8 cellular contexts compared by ENCODE assay signal in the genomic region with DNA sequence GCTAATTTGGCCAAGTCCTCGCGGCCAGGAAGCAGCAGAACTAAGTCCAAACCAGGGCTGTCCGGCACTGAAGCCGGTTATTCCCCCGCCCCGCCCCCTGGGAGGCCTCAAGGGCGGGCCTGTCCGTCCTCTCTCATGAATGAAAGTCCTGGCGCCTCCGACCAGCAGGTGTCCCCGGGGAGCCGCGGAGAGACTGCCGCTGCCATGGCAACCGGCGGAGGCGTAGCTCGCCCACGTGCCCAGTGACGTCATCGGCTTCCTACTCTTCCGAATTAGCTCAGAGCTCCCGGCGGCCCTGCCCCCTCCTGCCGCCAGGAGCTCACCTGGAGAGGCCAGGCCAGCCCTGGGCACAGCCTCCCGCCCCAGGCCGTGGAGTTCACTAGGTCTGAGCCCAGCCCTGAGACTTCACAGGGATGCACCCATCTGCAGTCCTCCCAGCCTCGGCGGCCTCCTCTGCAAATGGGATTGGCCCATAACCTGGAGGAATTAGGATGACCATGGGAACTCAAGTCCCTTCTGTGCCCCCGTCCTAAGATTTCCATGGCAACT. TPM values are rescaled to one million over a fixed set of nuclear protein-coding genes. Genes with fewer than 3 reads are reported as not detected.
DNase-seq lines count a peak whose midpoint lies in the region; ATAC-seq, FAIRE-seq and TF ChIP-seq lines count a peak whose summit lies in the region.

No MANE protein-coding gene starts in this region.

- no peaks in the 10 kb centered on the region for H3K36me3 Mint-ChIP-seq in immature natural killer cell

- H3F3A ChIP-seq in smooth muscle cell (ENCODE audit: low read depth): no peaks in the 10 kb centered on the region

- H3K4me3 Mint-ChIP-seq in immature natural killer cell: peak overlapping the region; percentile 62 to 84 (median 64)

- peaks cover 32 to 44% of the 10 kb centered on the region in 2 donors for H3K4me1 Mint-ChIP-seq in immature natural killer cell

- TF ChIP-seq POLR2A in A549 (IDR thresholded peaks at IDR 0.05; ENCODE audit: low read length): no peak

- H2AFZ ChIP-seq in smooth muscle cell (ENCODE audit: low read depth): no peak overlapping the region

- H3K4me3 ChIP-seq in A549 (peak overlapping the region; percentile 69), smooth muscle cell (peak overlapping the region; percentile 81)

- H3K27ac ChIP-seq in A549: peak overlapping the region; percentile 82 to 92
- peak overlapping the region; percentile 89 for H3K27ac ChIP-seq in smooth muscle cell (ENCODE audit: low read depth)

- peak overlapping the region; percentile 81 to 88 (median 85) for H3K27ac Mint-ChIP-seq in immature natural killer cell

- H3K27me3 Mint-ChIP-seq in immature natural killer cell (ENCODE audit: low read depth in 3 of 3): peaks cover 3 to 17% (median 17%) of the 10 kb centered on the region in 3 donors

- no peaks in the 10 kb centered on the region for H3K9me3 Mint-ChIP-seq in immature natural killer cell

- DNase-seq in A549 (ENCODE audit: low read depth in 1 of 2, low spot score in 1 of 2) (peak; percentile 93 to 99), NCI-H345 (lab: John Stamatoyannopoulos, UW) (peak; percentile 96), immature natural killer cell (peak; percentile 95 to 96 (median 96)), smooth muscle cell (lab: John Stamatoyannopoulos, UW; ENCODE audit: unreplicated experiment) (peak; percentile 92)
- DNase-seq in activated CD4-positive, CD25-positive, alpha-beta regulatory T cell (lab: John Stamatoyannopoulos, UW): peak; percentile 87 to 94 (median 92)
- peak; percentile 94 for DNase-seq in central memory CD4-positive, alpha-beta T cell

- peak; percentile 63 to 71 for TF ChIP-seq RAD21 in A549 (conservative IDR thresholded peaks at IDR 0.05 in 1 of 2, IDR thresholded peaks at IDR 0.05 in 1 of 2)

- CTCF ChIA-PET in A549 (lab: Yijun Ruan, JAX): interaction anchor here (0.6 to 4.3 kb wide), 41 partner anchors 9 to 250 kb away, joined by 3 to 33 read pairs (median 6); a partner anchor contains a TSS

- no peaks in the 10 kb centered on the region for H3K27me3 ChIP-seq in smooth muscle cell (ENCODE audit: low read depth)

- no peak for TF ChIP-seq EP300 in A549 (IDR thresholded peaks at IDR 0.05)

- FAIRE-seq in A549 (lab: Jason Lieb, UNC): no peak

- ATAC-seq in A549 (peak; percentile 49 to 76), GM18861 (IDR thresholded peaks at IDR 0.05; ENCODE audit: unreplicated experiment) (peak; percentile 38), HG03175 (IDR thresholded peaks at IDR 0.05; ENCODE audit: unreplicated experiment) (peak; percentile 57)

- peaks cover 3% of the 10 kb centered on the region for H3K79me2 ChIP-seq in smooth muscle cell (ENCODE audit: low read depth)

- WGBS in A549 (ENCODE audit: missing lambda C conversion rate): under 1% methylated on average over 23 of the region's 30 CpGs
- 2% methylated on average over 30 of the region's 30 CpGs for WGBS in smooth muscle cell (ENCODE audit: low lambda C conversion rate)

- H3K9me3 ChIP-seq in A549 (no peaks in the 10 kb centered on the region), smooth muscle cell (replicated peaks; ENCODE audit: low read depth) (no peaks in the 10 kb centered on the region)

- peak; percentile 69 for TF ChIP-seq CTCF in A549 (IDR thresholded peaks at IDR 0.05)
- TF ChIP-seq CTCF in smooth muscle cell (IDR thresholded peaks at IDR 0.05; ENCODE audit: borderline replicate concordance, insufficient read depth, poor library complexity, severe bottlenecking): peak; percentile 60

- POLR2A ChIA-PET in A549 (lab: Yijun Ruan, JAX): interaction anchor here (0.6 to 2.6 kb wide), 4 partner anchors 13 to 131 kb away, joined by 3 to 24 read pairs (median 4); a partner anchor contains a TSS

- H3K4me1 ChIP-seq in A549 (peaks cover 12% of the 10 kb centered on the region), smooth muscle cell (ENCODE audit: low read depth) (peaks cover 12% of the 10 kb centered on the region)

- peak overlapping the region; percentile 98 for H3K4me2 ChIP-seq in A549
- peak overlapping the region; percentile 92 for H3K4me2 ChIP-seq in smooth muscle cell

- no peaks in the 10 kb centered on the region for H3K36me3 ChIP-seq in smooth muscle cell (ENCODE audit: low read depth)

- peaks cover 21% of the 10 kb centered on the region for H4K20me1 ChIP-seq in smooth muscle cell (ENCODE audit: low read depth)

- peak overlapping the region; percentile 80 for H3K9ac ChIP-seq in smooth muscle cell (ENCODE audit: low read depth)

TF ChIP-seq in A549, 52 proteins besides CTCF, POLR2A, EP300 and RAD21 (continues in another document):
- TF ChIP-seq PHF8 (IDR thresholded peaks at IDR 0.05; ENCODE audit: borderline replicate concordance, low read depth) (no peak), MAZ (IDR thresholded peaks at IDR 0.05; ENCODE audit: borderline replicate concordance, low read depth, low read length) (0 out of 2 replicates have a peak, but pooled peaks have one; percentile 27), TP53 (CRISPR knock-in tag; IDR thresholded peaks at IDR 0.05) (no peak), TFCP2L1 (CRISPR knock-in tag; IDR thresholded peaks at IDR 0.05) (no peak), RFX5 (IDR thresholded peaks at IDR 0.05) (peak; percentile 80; the same call in 1 of the 2 replicates), JUN (IDR thresholded peaks at IDR 0.05) (peak in 1 of 2 experiments; percentile 19; a peak in 1 of 5 replicates), POLR2AphosphoS2 (conservative IDR thresholded peaks at IDR 0.05; ENCODE audit: low read length) (no peak), BHLHE40 (IDR thresholded peaks at IDR 0.05; ENCODE audit: low read depth, low read length) (peak; percentile 71; the same call in 1 of the 2 replicates), SMC3 (IDR thresholded peaks at IDR 0.05) (peak; percentile 57), CHD4 (IDR thresholded peaks at IDR 0.05; ENCODE audit: borderline replicate concordance) (no peak), FOSL2 (IDR thresholded peaks at IDR 0.05) (no peak), FOSL2 (CRISPR knock-in tag; IDR thresholded peaks at IDR 0.05) (peak; percentile 93)
- TF ChIP-seq, protein P1, sequence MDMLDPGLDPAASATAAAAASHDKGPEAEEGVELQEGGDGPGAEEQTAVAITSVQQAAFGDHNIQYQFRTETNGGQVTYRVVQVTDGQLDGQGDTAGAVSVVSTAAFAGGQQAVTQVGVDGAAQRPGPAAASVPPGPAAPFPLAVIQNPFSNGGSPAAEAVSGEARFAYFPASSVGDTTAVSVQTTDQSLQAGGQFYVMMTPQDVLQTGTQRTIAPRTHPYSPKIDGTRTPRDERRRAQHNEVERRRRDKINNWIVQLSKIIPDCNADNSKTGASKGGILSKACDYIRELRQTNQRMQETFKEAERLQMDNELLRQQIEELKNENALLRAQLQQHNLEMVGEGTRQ (IDR thresholded peaks at IDR 0.05): peak; percentile 97
- TF ChIP-seq, protein P2, sequence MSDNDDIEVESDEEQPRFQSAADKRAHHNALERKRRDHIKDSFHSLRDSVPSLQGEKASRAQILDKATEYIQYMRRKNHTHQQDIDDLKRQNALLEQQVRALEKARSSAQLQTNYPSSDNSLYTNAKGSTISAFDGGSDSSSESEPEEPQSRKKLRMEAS (IDR thresholded peaks at IDR 0.05): peak; percentile 92

RNA-seq across cellular contexts. Expression of a gene that starts 1.3 kb away (rescaled TPM):
- polyA plus RNA-seq in A549 (2011; rRNA removed): 3.5 and 3.6 TPM in 2 replicates
- 9.1 and 12.3 TPM in 2 replicates for polyA plus RNA-seq in A549 (2012; cell fraction: cytosol; rRNA removed)
- 16.2 and 21.7 TPM in 2 replicates for polyA plus RNA-seq in A549 (2012; cell fraction: nucleus; rRNA removed)
- polyA plus RNA-seq in A549 (2017; fragmentation: RNase III; extraction: RNeasy Plus Mini Kit Qiagen cat#74134 plus additional on column Dnase treatment): 4.7 to 5.2 TPM (median 4.9 TPM) in 3 replicates
- polyA minus RNA-seq in A549 (2011; rRNA and poly(A)+ RNA removed): 3.0 and 3.7 TPM in 2 replicates
- polyA plus RNA-seq in immature natural killer cell: 10 to 100 TPM in 2 of 3 donors, 1 to 10 TPM in 1; 4.7 to 14.5 (median 13.4) TPM
- 7.8 and 10.2 TPM in 2 replicates for total RNA-seq in smooth muscle cell
- polyA plus RNA-seq in smooth muscle cell: 14.1 and 16.5 TPM in 2 replicates

RNA-seq across cellular contexts. Expression of a gene that starts 13.7 kb away (rescaled TPM):
- polyA plus RNA-seq in A549 (2011; rRNA removed) (35.9 and 40.2 TPM in 2 replicates), A549 (2017; fragmentation: RNase III; extraction: RNeasy Plus Mini Kit Qiagen cat#74134 plus additional on column Dnase treatment) (52.9 to 99.8 TPM (median 55.3 TPM) in 3 replicates), immature natural killer cell (10 to 100 TPM; 28.0 to 42.7 (median 35.2) TPM), smooth muscle cell (77.0 and 84.9 TPM in 2 replicates)
- polyA plus RNA-seq in A549 (2012; cell fraction: cytosol; rRNA removed): 47.9 and 59.3 TPM in 2 replicates
- 316 and 339 TPM in 2 replicates for polyA plus RNA-seq in A549 (2012; cell fraction: nucleus; rRNA removed)
- polyA minus RNA-seq in A549 (2011; rRNA and poly(A)+ RNA removed): 31.9 and 35.3 TPM in 2 replicates
- total RNA-seq in smooth muscle cell: 22.2 and 24.4 TPM in 2 replicates

RNA-seq across cellular contexts. Expression of a gene that starts 20.5 kb away (rescaled TPM):
- polyA plus RNA-seq in A549 (2011; rRNA removed): 2.1 and 2.7 TPM in 2 replicates
- 3.1 and 4.3 TPM in 2 replicates for polyA plus RNA-seq in A549 (2012; cell fraction: cytosol; rRNA removed)
- polyA plus RNA-seq in A549 (2012; cell fraction: nucleus; rRNA removed): 18.7 and 21.0 TPM in 2 replicates
- polyA plus RNA-seq in A549 (2017; fragmentation: RNase III; extraction: RNeasy Plus Mini Kit Qiagen cat#74134 plus additional on column Dnase treatment): 3.0 to 5.8 TPM (median 5.4 TPM) in 3 replicates
- 1.5 and 2.4 TPM in 2 replicates for polyA minus RNA-seq in A549 (2011; rRNA and poly(A)+ RNA removed)
- polyA plus RNA-seq in immature natural killer cell: 1 to 10 TPM in 1 of 3 donors, under 1 TPM in 2; 0.65 to 1.3 (median 0.96) TPM
- 6.7 and 10.6 TPM in 2 replicates for total RNA-seq in smooth muscle cell
- polyA plus RNA-seq in smooth muscle cell: 13.0 and 15.7 TPM in 2 replicates

RNA-seq across cellular contexts. Expression of a gene that starts 21.2 kb away (rescaled TPM):
- polyA plus RNA-seq in A549 (2011; rRNA removed) (6.5 and 7.5 TPM in 2 replicates), A549 (2017; fragmentation: RNase III; extraction: RNeasy Plus Mini Kit Qiagen cat#74134 plus additional on column Dnase treatment) (14.0 to 15.4 TPM (median 15.1 TPM) in 3 replicates), immature natural killer cell (10 to 100 TPM; 20.6 to 91.6 (median 30.0) TPM), smooth muscle cell (11.0 and 11.7 TPM in 2 replicates)
- 16.8 and 18.4 TPM in 2 replicates for polyA plus RNA-seq in A549 (2012; cell fraction: cytosol; rRNA removed)
- polyA plus RNA-seq in A549 (2012; cell fraction: nucleus; rRNA removed): 71.3 and 108 TPM in 2 replicates
- 10.0 and 10.3 TPM in 2 replicates for polyA minus RNA-seq in A549 (2011; rRNA and poly(A)+ RNA removed)
- total RNA-seq in smooth muscle cell: 5.3 and 8.0 TPM in 2 replicates

RNA-seq across cellular contexts. Expression of a gene that starts 42.5 kb away (rescaled TPM):
- 5.5 and 6.1 TPM in 2 replicates for polyA plus RNA-seq in A549 (2011; rRNA removed)
- 6.2 and 7.7 TPM in 2 replicates for polyA plus RNA-seq in A549 (2012; cell fraction: cytosol; rRNA removed)
- polyA plus RNA-seq in A549 (2012; cell fraction: nucleus; rRNA removed): 11.5 and 13.2 TPM in 2 replicates
- 11.5 to 12.6 TPM (median 12.1 TPM) in 3 replicates for polyA plus RNA-seq in A549 (2017; fragmentation: RNase III; extraction: RNeasy Plus Mini Kit Qiagen cat#74134 plus additional on column Dnase treatment)
- 3.9 and 6.2 TPM in 2 replicates for polyA minus RNA-seq in A549 (2011; rRNA and poly(A)+ RNA removed)
- 1 to 10 TPM; 1.8 to 6.8 (median 4.7) TPM for polyA plus RNA-seq in immature natural killer cell
- 4.0 TPM in 2 replicates for total RNA-seq in smooth muscle cell
- polyA plus RNA-seq in smooth muscle cell: 8.1 and 10.4 TPM in 2 replicates

Comparison
In these comparisons a context has a peak if more than half of its experiments do, and no peak if none do; other contexts are left out.
1. Peak in every context shown above with its lines: DNase-seq, ATAC-seq, H3K4me3 ChIP-seq and H3K27ac ChIP-seq.